8 cellular contexts compared by ENCODE assay signal in the genomic region with DNA sequence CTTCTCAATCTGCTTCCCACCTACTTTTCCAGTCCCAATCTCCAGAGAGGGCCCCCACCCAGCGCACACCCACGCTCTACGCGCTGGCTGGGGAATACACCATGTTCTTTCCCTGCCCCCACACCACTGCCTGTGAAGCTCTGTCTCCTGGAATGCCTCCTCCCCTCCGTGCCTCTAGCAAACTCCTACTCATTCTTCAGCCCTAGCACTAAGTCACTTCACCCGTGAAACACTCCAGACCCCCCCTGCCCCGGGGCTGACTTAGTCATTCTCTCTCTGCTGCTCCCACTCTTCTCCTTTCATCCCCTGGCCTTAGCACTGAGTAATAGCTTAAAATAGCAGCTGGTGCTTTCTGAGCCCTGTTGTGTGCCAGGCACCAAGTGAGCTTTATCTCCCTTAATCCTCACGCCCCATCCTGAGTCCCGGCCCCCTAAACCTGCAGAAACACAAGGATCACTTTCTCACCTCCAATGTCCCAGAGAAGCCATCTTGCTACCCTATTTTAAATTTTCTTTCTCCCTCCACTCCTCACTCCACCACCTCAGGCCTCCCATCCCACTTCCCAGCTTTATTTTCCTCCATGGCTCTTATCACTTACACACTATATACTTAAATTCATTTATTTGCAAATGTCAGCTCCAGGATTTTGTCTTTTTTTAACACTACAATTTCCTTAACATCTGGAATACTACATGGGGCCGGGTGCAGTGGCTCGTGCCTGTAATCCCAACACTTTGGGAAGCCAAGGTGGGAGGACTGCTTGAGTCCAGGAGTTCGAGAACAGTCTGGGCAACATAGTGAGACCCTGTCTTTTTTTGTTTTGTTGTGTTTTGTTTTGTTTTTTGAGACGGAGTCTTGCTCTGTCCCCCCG. TPM values are rescaled to one million over a fixed set of nuclear protein-coding genes. Genes with fewer than 3 reads are reported as not detected.
DNase-seq lines count a peak whose midpoint lies in the region; ATAC-seq, FAIRE-seq and TF ChIP-seq lines count a peak whose summit lies in the region.

No MANE protein-coding gene starts in this region.

- no peak overlapping the region for H3K4me3 ChIP-seq in astrocyte of the spinal cord (ENCODE audit: low read depth, low read length)
- peak overlapping the region; percentile 1 to 58 (median 10); a peak in 5 of 6 replicates for H3K4me3 ChIP-seq in HepG2 (replicated peaks in 1 of 3; ENCODE audit: insufficient read depth in 1 of 3, low read depth in 2 of 3, low read length in 3 of 3)

- TF ChIP-seq CTCF in astrocyte of the spinal cord (IDR thresholded peaks at IDR 0.05; ENCODE audit: low read depth, low read length) (no peak), HepG2 (CRISPR knock-in tag; IDR thresholded peaks at IDR 0.05) (no peak)

- H3K9ac ChIP-seq in HepG2 (ENCODE audit: insufficient read depth, low read depth, low read length): peak overlapping the region; percentile 17

- in situ Hi-C loops in astrocyte of the spinal cord (cut with HindIII; ENCODE audit: low sequenced_read_pairs): no loop called here
- in situ Hi-C loops in HepG2 (cut with HindIII; ENCODE audit: extremely low pct_ligation_motif_present, low pct_unique_long_range_greater_than_20kb): loop anchor here (25.0 kb wide), 1 partner anchor 88 kb away; no protein-coding TSS in a partner anchor

- no peak for FAIRE-seq in HepG2 (lab: Jason Lieb, UNC)

- 36% methylated on average over 14 of the region's 14 CpGs for WGBS in HepG2 (ENCODE audit: low lambda C conversion rate)

- intact Hi-C loops in HepG2 (cut with micrococcal nuclease; ENCODE audit: unreplicated experiment): loop anchor here (5.0 kb wide), 1 partner anchor 78 kb away; no protein-coding TSS in a partner anchor

- BruUV-seq in HepG2 (replicated peaks; lab: Mats Ljungman, UMichigan): no TSS peak

- no peaks in the 10 kb centered on the region for H4K20me1 ChIP-seq in HepG2 (ENCODE audit: insufficient read depth, low read length)

- ATAC-seq in HepG2 (peak; percentile 40), HG03460 (IDR thresholded peaks at IDR 0.05; ENCODE audit: unreplicated experiment) (no peak), HG03095 (IDR thresholded peaks at IDR 0.05; ENCODE audit: unreplicated experiment) (no peak), HG03039 (IDR thresholded peaks at IDR 0.05; ENCODE audit: unreplicated experiment) (no peak)

- no peaks in the 10 kb centered on the region for H3K79me2 ChIP-seq in HepG2 (ENCODE audit: insufficient read depth, low read length)

- peaks cover 74% of the 10 kb centered on the region for H3K4me1 ChIP-seq in HepG2 (ENCODE audit: insufficient read depth, low read length)

- TF ChIP-seq EP300 in HepG2 (IDR thresholded peaks at IDR 0.05; ENCODE audit: low read depth in 2 of 2, low read length in 2 of 2) (no peak), HepG2 (CRISPR knock-in tag; IDR thresholded peaks at IDR 0.05; ENCODE audit: borderline replicate concordance) (no peak)

- no peak overlapping the region for H3K27ac ChIP-seq in HepG2 (ENCODE audit: extremely low read length, insufficient read depth, low read length)

- H3K9me3 ChIP-seq in HepG2 (ENCODE audit: low read length): no peaks in the 10 kb centered on the region

- H3K36me3 ChIP-seq in HepG2 (replicated peaks in 1 of 2; ENCODE audit: control insufficient read depth in 1 of 2, insufficient read depth in 2 of 2, low read length in 2 of 2): no peaks in the 10 kb centered on the region

- DNase-seq in CD1c-positive myeloid dendritic cell (ENCODE audit: extremely low spot score): peak; percentile 63
- peak; percentile 100 for DNase-seq in NCI-H226
- peak; percentile 89 for DNase-seq in astrocyte of the spinal cord (ENCODE audit: low read depth, low spot score)
- peak; percentile 54 for DNase-seq in HepG2 (ENCODE audit: low spot score)
- peak; percentile 13 for DNase-seq in stimulated activated CD8-positive, alpha-beta memory T cell treated with anti-CD3 and anti-CD28 coated beads, Interleukin-15, amount 100 ng/mL, for 24 hours (ENCODE audit: low read depth)

- CTCF ChIA-PET in HepG2 (lab: Yijun Ruan, JAX; ENCODE audit: low intra/inter-chr PET ratio, low total read pairs): no interaction called here

- no peaks in the 10 kb centered on the region; a peak in 1 of 5 replicates for H3K27me3 ChIP-seq in HepG2 (ENCODE audit: control insufficient read depth in 1 of 2, insufficient read depth in 2 of 2, low read length in 2 of 2)

- H3K4me2 ChIP-seq in HepG2 (ENCODE audit: low read depth, low read length): peak overlapping the region; percentile 74

- TF ChIP-seq RAD21 in HepG2 (CRISPR knock-in tag; IDR thresholded peaks at IDR 0.05): no peak

- POLR2A ChIA-PET in HepG2 (lab: Yijun Ruan, JAX): interaction anchor here (0.5 to 1.5 kb wide), 4 partner anchors 8 to 568 kb away, joined by 3 to 8 read pairs (median 4); no protein-coding TSS in a partner anchor

- H2AFZ ChIP-seq in HepG2 (ENCODE audit: low read length): peak overlapping the region; percentile 57

- no peak for TF ChIP-seq POLR2A in HepG2 (IDR thresholded peaks at IDR 0.05; ENCODE audit: insufficient read depth in 1 of 2, low read depth in 2 of 2, low read length in 2 of 2)

TF ChIP-seq in HepG2, 621 proteins besides CTCF, POLR2A, EP300 and RAD21 (continues in another document):
- peak; percentile 81 for TF ChIP-seq TEAD3 (CRISPR knock-in tag; optimal IDR thresholded peaks at IDR 0.05; ENCODE audit: borderline replicate concordance)
- no peak for TF ChIP-seq ZSCAN29 (CRISPR knock-in tag; conservative IDR thresholded peaks at IDR 0.05)
- TF ChIP-seq, protein P1, sequence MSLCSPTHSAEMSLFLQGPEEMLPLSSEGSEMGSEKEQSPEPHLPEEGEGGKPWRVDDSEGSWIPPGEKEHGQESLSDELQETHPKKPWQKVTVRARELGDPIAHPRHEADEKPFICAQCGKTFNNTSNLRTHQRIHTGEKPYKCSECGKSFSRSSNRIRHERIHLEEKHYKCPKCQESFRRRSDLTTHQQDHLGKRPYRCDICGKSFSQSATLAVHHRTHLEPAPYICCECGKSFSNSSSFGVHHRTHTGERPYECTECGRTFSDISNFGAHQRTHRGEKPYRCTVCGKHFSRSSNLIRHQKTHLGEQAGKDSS (CRISPR knock-in tag; IDR thresholded peaks at IDR 0.05; ENCODE audit: borderline replicate concordance, low read depth): no peak
- no peak for TF ChIP-seq MIER3 (CRISPR knock-in tag; IDR thresholded peaks at IDR 0.05; ENCODE audit: borderline replicate concordance)
- TF ChIP-seq KAT2B (IDR thresholded peaks at IDR 0.05; ENCODE audit: borderline replicate concordance, low read depth, low read length): no peak

RNA-seq across cellular contexts. Expression of a gene that starts 6.3 kb away (rescaled TPM):
- total RNA-seq in HepG2 (2016; rRNA removed; fragmentation: Illumina TruSeq; extraction: Trizol): 22.2 and 26.6 TPM in 2 replicates
- 1.9 TPM in 2 replicates for total RNA-seq in HepG2 (2016; cell fraction: cytosol; rRNA removed; fragmentation: Illumina TruSeq; extraction: Trizol; ENCODE audit: low read depth)
- 21.4 and 26.1 TPM in 2 replicates for total RNA-seq in HepG2 (2016; cell fraction: insoluble cytoplasmic fraction; rRNA removed; fragmentation: Illumina TruSeq; extraction: Trizol)
- 10.5 and 11.8 TPM in 2 replicates for total RNA-seq in HepG2 (2016; cell fraction: membrane; rRNA removed; fragmentation: Illumina TruSeq; extraction: Trizol)
- 12.5 and 14.9 TPM in 2 replicates for total RNA-seq in HepG2 (2016; cell fraction: nucleus; rRNA removed; fragmentation: Illumina TruSeq; extraction: Trizol)
- polyA plus RNA-seq in HepG2 (2011; rRNA removed): 6.0 and 6.9 TPM in 2 replicates
- polyA plus RNA-seq in HepG2 (2011; cell fraction: cytosol; rRNA removed): 2.8 and 4.1 TPM in 2 replicates
- 2.6 and 3.1 TPM in 2 replicates for polyA plus RNA-seq in HepG2 (2011; cell fraction: nucleus; rRNA removed)
- 4.6 and 4.9 TPM in 2 replicates for polyA plus RNA-seq in HepG2 (2012)
- 0.35 and 0.57 TPM in 2 replicates for polyA plus RNA-seq in HepG2 (2016; cell fraction: cytosol; fragmentation: Illumina TruSeq; extraction: Trizol; ENCODE audit: low read depth)
- 8.8 and 9.1 TPM in 2 replicates for polyA plus RNA-seq in HepG2 (2016; cell fraction: insoluble cytoplasmic fraction; fragmentation: Illumina TruSeq; extraction: Trizol; ENCODE audit: low read depth)
- 2.6 and 2.7 TPM in 2 replicates for polyA plus RNA-seq in HepG2 (2016; cell fraction: membrane; fragmentation: Illumina TruSeq; extraction: Trizol; ENCODE audit: low read depth)
- 13.0 and 13.3 TPM in 2 replicates for polyA plus RNA-seq in HepG2 (2016; cell fraction: nucleus; fragmentation: Illumina TruSeq; extraction: Trizol; ENCODE audit: insufficient read depth, low read depth)
- polyA minus RNA-seq in HepG2 (2011; rRNA and poly(A)+ RNA removed; ENCODE audit: low replicate concordance): 3.1 and 8.3 TPM in 2 replicates
- polyA minus RNA-seq in HepG2 (2011; cell fraction: cytosol; rRNA and poly(A)+ RNA removed): 22.0 and 24.4 TPM in 2 replicates
- polyA minus RNA-seq in HepG2 (2011; cell fraction: nucleus; rRNA and poly(A)+ RNA removed): 10.6 and 14.4 TPM in 2 replicates

RNA-seq across cellular contexts. Expression of a gene that starts 33.7 kb away (rescaled TPM):
- not detected in 2 replicates for total RNA-seq in HepG2 (2016; rRNA removed; fragmentation: Illumina TruSeq; extraction: Trizol)
- not detected in 2 replicates for total RNA-seq in HepG2 (2016; cell fraction: cytosol; rRNA removed; fragmentation: Illumina TruSeq; extraction: Trizol; ENCODE audit: low read depth)
- total RNA-seq in HepG2 (2016; cell fraction: insoluble cytoplasmic fraction; rRNA removed; fragmentation: Illumina TruSeq; extraction: Trizol): not detected in 2 replicates
- not detected in 2 replicates for total RNA-seq in HepG2 (2016; cell fraction: membrane; rRNA removed; fragmentation: Illumina TruSeq; extraction: Trizol)
- total RNA-seq in HepG2 (2016; cell fraction: nucleus; rRNA removed; fragmentation: Illumina TruSeq; extraction: Trizol): not detected in 2 replicates
- polyA plus RNA-seq in HepG2 (2011; rRNA removed): 0.18 and 0.26 TPM in 2 replicates
- 0.05 TPM in 2 replicates for polyA plus RNA-seq in HepG2 (2011; cell fraction: cytosol; rRNA removed)
- polyA plus RNA-seq in HepG2 (2011; cell fraction: nucleus; rRNA removed): 1.9 and 2.1 TPM in 2 replicates
- 0.11 and 0.36 TPM in 2 replicates for polyA plus RNA-seq in HepG2 (2012)
- not detected in 2 replicates for polyA plus RNA-seq in HepG2 (2016; cell fraction: cytosol; fragmentation: Illumina TruSeq; extraction: Trizol; ENCODE audit: low read depth)
- polyA plus RNA-seq in HepG2 (2016; cell fraction: insoluble cytoplasmic fraction; fragmentation: Illumina TruSeq; extraction: Trizol; ENCODE audit: low read depth): not detected in 2 replicates
- not detected in 2 replicates for polyA plus RNA-seq in HepG2 (2016; cell fraction: membrane; fragmentation: Illumina TruSeq; extraction: Trizol; ENCODE audit: low read depth)
- 0.13 TPM in 1 of 2 replicates, not detected in the other for polyA plus RNA-seq in HepG2 (2016; cell fraction: nucleus; fragmentation: Illumina TruSeq; extraction: Trizol; ENCODE audit: insufficient read depth, low read depth)
- 0.42 TPM in 1 of 2 replicates, not detected in the other for polyA minus RNA-seq in HepG2 (2011; rRNA and poly(A)+ RNA removed; ENCODE audit: low replicate concordance)
- not detected in 2 replicates for polyA minus RNA-seq in HepG2 (2011; cell fraction: cytosol; rRNA and poly(A)+ RNA removed)
- 0.37 and 0.52 TPM in 2 replicates for polyA minus RNA-seq in HepG2 (2011; cell fraction: nucleus; rRNA and poly(A)+ RNA removed)

Comparison
In these comparisons a context has a peak if more than half of its experiments do, and no peak if none do; other contexts are left out.
1. DNase-seq: peak in every context shown above with its lines; median percentile 100 in NCI-H226; 89 in astrocyte of the spinal cord; 63 in CD1c-positive myeloid dendritic cell; 54 in HepG2; 13 in stimulated activated CD8-positive, alpha-beta memory T cell treated with anti-CD3 and anti-CD28 coated beads, Interleukin-15, amount 100 ng/mL, for 24 hours.